In the genomic region with DNA sequence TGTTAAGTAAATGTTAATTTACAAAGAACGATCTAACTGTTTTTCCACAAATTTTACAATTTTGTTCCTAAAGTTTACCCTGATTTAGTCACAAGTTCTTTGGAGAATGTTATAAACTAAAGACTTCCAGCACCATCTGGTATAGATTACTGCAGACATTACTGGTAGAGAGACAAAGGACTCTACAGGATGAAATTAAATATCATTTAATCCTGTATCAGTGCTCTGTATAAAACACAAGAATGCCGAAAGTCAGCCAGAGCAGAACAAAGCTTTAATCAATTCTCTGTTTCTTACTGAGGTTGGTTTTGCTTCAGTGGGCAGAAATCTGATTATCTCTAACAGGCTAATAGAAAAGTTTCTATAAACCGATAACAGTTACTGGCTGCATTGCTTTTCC, we compare ENCODE assay signal across 20 cellular contexts.
"Had no signal": no experiment of that assay in that cellular context is flagged by ENCODE, and none has a peak within 500 bp of the region (broad histone marks: within the 10 kb centered on the region; RNA-seq: fewer than 3 reads in every experiment).

No MANE protein-coding gene starts in this region.

- H3K4me1 ChIP-seq: colonic mucosa, esophagus muscularis mucosa, pancreas, right lobe of liver, tibial artery had no signal

- H3K4me3 ChIP-seq: colonic mucosa, esophagus muscularis mucosa, pancreas, right lobe of liver, skin epidermis, tibial artery had no signal

- DNase-seq: activated B cell treated with CpG ODN at 0.5 μM for 24 hours; activated CD4-positive, alpha-beta T cell treated with anti-CD3 and anti-CD28 coated beads for 36 hours; activated CD4-positive, alpha-beta T cell treated with anti-CD3 and anti-CD28 coated beads, Interleukin-2, amount 50 U/mL, for 48 hours; activated CD8-positive, alpha-beta memory T cell treated with anti-CD3 and anti-CD28 coated beads, Interleukin-2, amount 50 U/mL, for 48 hours; activated naive CD4-positive, alpha-beta T cell treated with Interleukin-2 at 50 U/mL for 16 hours; activated naive CD8-positive, alpha-beta T cell treated with anti-CD3 and anti-CD28 coated beads for 36 hours; activated T-cell treated with anti-CD3 and anti-CD28 coated beads, Interleukin-2, amount 50 U/mL, for 4 hours; amygdala; colonic mucosa; foreskin melanocyte; immature natural killer cell; pancreas; right lobe of liver; stimulated activated CD4-positive, alpha-beta T cell treated with anti-CD3 and anti-CD28 coated beads, Interleukin-1b, Interleukin-23, amount 100 ng/mL, for 48 hours; stimulated activated naive CD8-positive, alpha-beta T cell treated with anti-CD3 and anti-CD28 coated beads, Interleukin-15, amount 100 ng/mL, for 72 hours; T-helper 17 cell; tibial artery had no signal

- H3K9me3 ChIP-seq: colonic mucosa, neutrophil, pancreas had no signal

- H3K27ac ChIP-seq: colonic mucosa, esophagus muscularis mucosa, neutrophil, pancreas, right lobe of liver, tibial artery had no signal

- H3K36me3 ChIP-seq: colonic mucosa, esophagus muscularis mucosa, neutrophil, pancreas, right lobe of liver, tibial artery had no signal

- H3K27me3 ChIP-seq: colonic mucosa, esophagus muscularis mucosa, neutrophil, pancreas, right lobe of liver, tibial artery had no signal
